1 cellular context compared by ENCODE assay signal in the genomic region with DNA sequence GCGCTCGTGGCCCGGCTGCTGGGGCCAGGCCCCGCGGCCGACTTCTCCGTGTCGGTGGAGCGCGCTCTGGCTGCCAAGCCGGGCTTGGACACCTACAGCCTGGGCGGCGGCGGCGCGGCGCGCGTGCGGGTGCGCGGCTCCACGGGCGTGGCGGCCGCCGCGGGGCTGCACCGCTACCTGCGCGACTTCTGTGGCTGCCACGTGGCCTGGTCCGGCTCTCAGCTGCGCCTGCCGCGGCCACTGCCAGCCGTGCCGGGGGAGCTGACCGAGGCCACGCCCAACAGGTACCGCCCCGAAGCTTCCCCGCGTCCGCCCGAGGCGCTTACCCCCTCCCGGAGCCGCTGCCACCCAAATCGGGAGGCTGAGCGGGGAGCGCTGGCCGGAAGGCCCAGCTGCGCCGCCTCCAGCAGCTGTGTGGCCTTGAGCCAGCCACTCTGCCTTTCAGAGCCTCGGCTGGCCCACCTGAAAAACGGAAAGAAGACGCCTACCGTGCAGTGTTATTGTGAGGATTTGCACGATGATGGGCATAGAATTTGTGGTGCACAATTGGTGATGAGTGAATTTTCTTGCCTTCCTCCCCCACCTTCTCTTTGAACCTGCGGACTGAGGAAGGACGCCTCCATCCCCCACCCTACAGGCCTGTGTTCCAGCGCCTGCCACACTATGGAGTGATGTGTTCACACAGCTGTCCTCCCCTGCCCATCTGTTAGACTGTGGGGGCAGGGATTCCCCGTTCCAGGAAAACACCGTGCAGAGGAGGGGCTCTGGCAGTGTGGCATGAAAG.
TF ChIP-seq lines count a peak whose summit lies in the region.

No MANE protein-coding gene starts in this region.

TF ChIP-seq in HepG2, 621 proteins besides CTCF, POLR2A, EP300 and RAD21 (continued from another document and continues in another):
- TF ChIP-seq, protein P1, sequence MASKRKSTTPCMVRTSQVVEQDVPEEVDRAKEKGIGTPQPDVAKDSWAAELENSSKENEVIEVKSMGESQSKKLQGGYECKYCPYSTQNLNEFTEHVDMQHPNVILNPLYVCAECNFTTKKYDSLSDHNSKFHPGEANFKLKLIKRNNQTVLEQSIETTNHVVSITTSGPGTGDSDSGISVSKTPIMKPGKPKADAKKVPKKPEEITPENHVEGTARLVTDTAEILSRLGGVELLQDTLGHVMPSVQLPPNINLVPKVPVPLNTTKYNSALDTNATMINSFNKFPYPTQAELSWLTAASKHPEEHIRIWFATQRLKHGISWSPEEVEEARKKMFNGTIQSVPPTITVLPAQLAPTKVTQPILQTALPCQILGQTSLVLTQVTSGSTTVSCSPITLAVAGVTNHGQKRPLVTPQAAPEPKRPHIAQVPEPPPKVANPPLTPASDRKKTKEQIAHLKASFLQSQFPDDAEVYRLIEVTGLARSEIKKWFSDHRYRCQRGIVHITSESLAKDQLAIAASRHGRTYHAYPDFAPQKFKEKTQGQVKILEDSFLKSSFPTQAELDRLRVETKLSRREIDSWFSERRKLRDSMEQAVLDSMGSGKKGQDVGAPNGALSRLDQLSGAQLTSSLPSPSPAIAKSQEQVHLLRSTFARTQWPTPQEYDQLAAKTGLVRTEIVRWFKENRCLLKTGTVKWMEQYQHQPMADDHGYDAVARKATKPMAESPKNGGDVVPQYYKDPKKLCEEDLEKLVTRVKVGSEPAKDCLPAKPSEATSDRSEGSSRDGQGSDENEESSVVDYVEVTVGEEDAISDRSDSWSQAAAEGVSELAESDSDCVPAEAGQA (IDR thresholded peaks at IDR 0.05; ENCODE audit: low read depth): no peak
- TF ChIP-seq, protein P1 (CRISPR knock-in tag; IDR thresholded peaks at IDR 0.05; ENCODE audit: borderline replicate concordance): no peak
- TF ChIP-seq MED13 (CRISPR knock-in tag; IDR thresholded peaks at IDR 0.05) (no peak; the same call in 1 of the 2 replicates), ZNF30 (CRISPR knock-in tag; IDR thresholded peaks at IDR 0.05) (no peak), ZNF296 (CRISPR knock-in tag; conservative IDR thresholded peaks at IDR 0.05) (peak; percentile 2; the same call in 1 of the 2 replicates), RORA (CRISPR knock-in tag; IDR thresholded peaks at IDR 0.05) (no peak), RFX5 (IDR thresholded peaks at IDR 0.05; ENCODE audit: low read depth, low read length) (no peak), SPEN (CRISPR knock-in tag; IDR thresholded peaks at IDR 0.05; ENCODE audit: low read depth) (peak; percentile 80), ZNF619 (CRISPR knock-in tag; IDR thresholded peaks at IDR 0.05) (no peak; the same call in 1 of the 2 replicates), MIXL1 (CRISPR knock-in tag; IDR thresholded peaks at IDR 0.05) (peak; percentile 74; the same call in 1 of the 2 replicates), STAG1 (CRISPR knock-in tag; IDR thresholded peaks at IDR 0.05) (no peak), GATAD1 (CRISPR knock-in tag; IDR thresholded peaks at IDR 0.05) (peak; percentile 74), ARHGAP35 (CRISPR knock-in tag; IDR thresholded peaks at IDR 0.05; ENCODE audit: borderline replicate concordance) (peak; percentile 70; the same call in 1 of the 2 replicates), HNF4G (IDR thresholded peaks at IDR 0.05; ENCODE audit: borderline replicate concordance, low read depth, low read length) (no peak), HNF4G (CRISPR knock-in tag; IDR thresholded peaks at IDR 0.05; ENCODE audit: borderline replicate concordance, low read depth) (peak; percentile 42; the same call in 1 of the 2 replicates), ZNF607 (CRISPR knock-in tag; IDR thresholded peaks at IDR 0.05; ENCODE audit: borderline replicate concordance) (peak; percentile 70; the same call in 1 of the 2 replicates), ZNF746 (CRISPR knock-in tag; IDR thresholded peaks at IDR 0.05) (peak; percentile 72), ZNF616 (CRISPR knock-in tag; IDR thresholded peaks at IDR 0.05; ENCODE audit: low read depth) (peak; percentile 38; the same call in 1 of the 2 replicates), ZNF766 (CRISPR knock-in tag; IDR thresholded peaks at IDR 0.05; ENCODE audit: borderline replicate concordance) (no peak), ZMYM3 (CRISPR knock-in tag; IDR thresholded peaks at IDR 0.05) (peak; percentile 67; the same call in 1 of the 2 replicates), SOX13 (IDR thresholded peaks at IDR 0.05) (0 out of 2 replicates have a peak, but pooled peaks have one; percentile 18), SOX13 (CRISPR knock-in tag; conservative IDR thresholded peaks at IDR 0.05 in 1 of 2, IDR thresholded peaks at IDR 0.05 in 1 of 2) (peak in 1 of 2 experiments; percentile 70; a peak in 1 of 4 replicates), NFYC (CRISPR knock-in tag; IDR thresholded peaks at IDR 0.05) (peak; percentile 33), ZSCAN20 (CRISPR knock-in tag; IDR thresholded peaks at IDR 0.05; ENCODE audit: borderline replicate concordance) (0 out of 2 replicates have a peak, but pooled peaks have one; percentile 32)
- TF ChIP-seq, protein P2, sequence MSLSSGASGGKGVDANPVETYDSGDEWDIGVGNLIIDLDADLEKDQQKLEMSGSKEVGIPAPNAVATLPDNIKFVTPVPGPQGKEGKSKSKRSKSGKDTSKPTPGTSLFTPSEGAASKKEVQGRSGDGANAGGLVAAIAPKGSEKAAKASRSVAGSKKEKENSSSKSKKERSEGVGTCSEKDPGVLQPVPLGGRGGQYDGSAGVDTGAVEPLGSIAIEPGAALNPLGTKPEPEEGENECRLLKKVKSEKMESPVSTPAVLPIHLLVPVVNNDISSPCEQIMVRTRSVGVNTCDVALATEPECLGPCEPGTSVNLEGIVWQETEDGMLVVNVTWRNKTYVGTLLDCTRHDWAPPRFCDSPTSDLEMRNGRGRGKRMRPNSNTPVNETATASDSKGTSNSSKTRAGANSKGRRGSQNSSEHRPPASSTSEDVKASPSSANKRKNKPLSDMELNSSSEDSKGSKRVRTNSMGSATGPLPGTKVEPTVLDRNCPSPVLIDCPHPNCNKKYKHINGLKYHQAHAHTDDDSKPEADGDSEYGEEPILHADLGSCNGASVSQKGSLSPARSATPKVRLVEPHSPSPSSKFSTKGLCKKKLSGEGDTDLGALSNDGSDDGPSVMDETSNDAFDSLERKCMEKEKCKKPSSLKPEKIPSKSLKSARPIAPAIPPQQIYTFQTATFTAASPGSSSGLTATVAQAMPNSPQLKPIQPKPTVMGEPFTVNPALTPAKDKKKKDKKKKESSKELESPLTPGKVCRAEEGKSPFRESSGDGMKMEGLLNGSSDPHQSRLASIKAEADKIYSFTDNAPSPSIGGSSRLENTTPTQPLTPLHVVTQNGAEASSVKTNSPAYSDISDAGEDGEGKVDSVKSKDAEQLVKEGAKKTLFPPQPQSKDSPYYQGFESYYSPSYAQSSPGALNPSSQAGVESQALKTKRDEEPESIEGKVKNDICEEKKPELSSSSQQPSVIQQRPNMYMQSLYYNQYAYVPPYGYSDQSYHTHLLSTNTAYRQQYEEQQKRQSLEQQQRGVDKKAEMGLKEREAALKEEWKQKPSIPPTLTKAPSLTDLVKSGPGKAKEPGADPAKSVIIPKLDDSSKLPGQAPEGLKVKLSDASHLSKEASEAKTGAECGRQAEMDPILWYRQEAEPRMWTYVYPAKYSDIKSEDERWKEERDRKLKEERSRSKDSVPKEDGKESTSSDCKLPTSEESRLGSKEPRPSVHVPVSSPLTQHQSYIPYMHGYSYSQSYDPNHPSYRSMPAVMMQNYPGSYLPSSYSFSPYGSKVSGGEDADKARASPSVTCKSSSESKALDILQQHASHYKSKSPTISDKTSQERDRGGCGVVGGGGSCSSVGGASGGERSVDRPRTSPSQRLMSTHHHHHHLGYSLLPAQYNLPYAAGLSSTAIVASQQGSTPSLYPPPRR (CRISPR knock-in tag; IDR thresholded peaks at IDR 0.05; ENCODE audit: borderline replicate concordance): peak; percentile 55; the same call in 1 of the 2 replicates
- TF ChIP-seq, protein P3, sequence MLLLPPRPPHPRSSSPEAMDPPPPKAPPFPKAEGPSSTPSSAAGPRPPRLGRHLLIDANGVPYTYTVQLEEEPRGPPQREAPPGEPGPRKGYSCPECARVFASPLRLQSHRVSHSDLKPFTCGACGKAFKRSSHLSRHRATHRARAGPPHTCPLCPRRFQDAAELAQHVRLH (CRISPR knock-in tag; IDR thresholded peaks at IDR 0.05; ENCODE audit: borderline replicate concordance, low read depth): peak; percentile 83; the same call in 1 of the 2 replicates
- TF ChIP-seq, protein P4, sequence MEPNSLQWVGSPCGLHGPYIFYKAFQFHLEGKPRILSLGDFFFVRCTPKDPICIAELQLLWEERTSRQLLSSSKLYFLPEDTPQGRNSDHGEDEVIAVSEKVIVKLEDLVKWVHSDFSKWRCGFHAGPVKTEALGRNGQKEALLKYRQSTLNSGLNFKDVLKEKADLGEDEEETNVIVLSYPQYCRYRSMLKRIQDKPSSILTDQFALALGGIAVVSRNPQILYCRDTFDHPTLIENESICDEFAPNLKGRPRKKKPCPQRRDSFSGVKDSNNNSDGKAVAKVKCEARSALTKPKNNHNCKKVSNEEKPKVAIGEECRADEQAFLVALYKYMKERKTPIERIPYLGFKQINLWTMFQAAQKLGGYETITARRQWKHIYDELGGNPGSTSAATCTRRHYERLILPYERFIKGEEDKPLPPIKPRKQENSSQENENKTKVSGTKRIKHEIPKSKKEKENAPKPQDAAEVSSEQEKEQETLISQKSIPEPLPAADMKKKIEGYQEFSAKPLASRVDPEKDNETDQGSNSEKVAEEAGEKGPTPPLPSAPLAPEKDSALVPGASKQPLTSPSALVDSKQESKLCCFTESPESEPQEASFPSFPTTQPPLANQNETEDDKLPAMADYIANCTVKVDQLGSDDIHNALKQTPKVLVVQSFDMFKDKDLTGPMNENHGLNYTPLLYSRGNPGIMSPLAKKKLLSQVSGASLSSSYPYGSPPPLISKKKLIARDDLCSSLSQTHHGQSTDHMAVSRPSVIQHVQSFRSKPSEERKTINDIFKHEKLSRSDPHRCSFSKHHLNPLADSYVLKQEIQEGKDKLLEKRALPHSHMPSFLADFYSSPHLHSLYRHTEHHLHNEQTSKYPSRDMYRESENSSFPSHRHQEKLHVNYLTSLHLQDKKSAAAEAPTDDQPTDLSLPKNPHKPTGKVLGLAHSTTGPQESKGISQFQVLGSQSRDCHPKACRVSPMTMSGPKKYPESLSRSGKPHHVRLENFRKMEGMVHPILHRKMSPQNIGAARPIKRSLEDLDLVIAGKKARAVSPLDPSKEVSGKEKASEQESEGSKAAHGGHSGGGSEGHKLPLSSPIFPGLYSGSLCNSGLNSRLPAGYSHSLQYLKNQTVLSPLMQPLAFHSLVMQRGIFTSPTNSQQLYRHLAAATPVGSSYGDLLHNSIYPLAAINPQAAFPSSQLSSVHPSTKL (CRISPR knock-in tag; IDR thresholded peaks at IDR 0.05): peak; percentile 83
- TF ChIP-seq, protein P5, sequence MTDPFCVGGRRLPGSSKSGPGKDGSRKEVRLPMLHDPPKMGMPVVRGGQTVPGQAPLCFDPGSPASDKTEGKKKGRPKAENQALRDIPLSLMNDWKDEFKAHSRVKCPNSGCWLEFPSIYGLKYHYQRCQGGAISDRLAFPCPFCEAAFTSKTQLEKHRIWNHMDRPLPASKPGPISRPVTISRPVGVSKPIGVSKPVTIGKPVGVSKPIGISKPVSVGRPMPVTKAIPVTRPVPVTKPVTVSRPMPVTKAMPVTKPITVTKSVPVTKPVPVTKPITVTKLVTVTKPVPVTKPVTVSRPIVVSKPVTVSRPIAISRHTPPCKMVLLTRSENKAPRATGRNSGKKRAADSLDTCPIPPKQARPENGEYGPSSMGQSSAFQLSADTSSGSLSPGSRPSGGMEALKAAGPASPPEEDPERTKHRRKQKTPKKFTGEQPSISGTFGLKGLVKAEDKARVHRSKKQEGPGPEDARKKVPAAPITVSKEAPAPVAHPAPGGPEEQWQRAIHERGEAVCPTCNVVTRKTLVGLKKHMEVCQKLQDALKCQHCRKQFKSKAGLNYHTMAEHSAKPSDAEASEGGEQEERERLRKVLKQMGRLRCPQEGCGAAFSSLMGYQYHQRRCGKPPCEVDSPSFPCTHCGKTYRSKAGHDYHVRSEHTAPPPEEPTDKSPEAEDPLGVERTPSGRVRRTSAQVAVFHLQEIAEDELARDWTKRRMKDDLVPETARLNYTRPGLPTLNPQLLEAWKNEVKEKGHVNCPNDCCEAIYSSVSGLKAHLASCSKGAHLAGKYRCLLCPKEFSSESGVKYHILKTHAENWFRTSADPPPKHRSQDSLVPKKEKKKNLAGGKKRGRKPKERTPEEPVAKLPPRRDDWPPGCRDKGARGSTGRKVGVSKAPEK (CRISPR knock-in tag; IDR thresholded peaks at IDR 0.05; ENCODE audit: borderline replicate concordance): no peak
- TF ChIP-seq, protein P6, sequence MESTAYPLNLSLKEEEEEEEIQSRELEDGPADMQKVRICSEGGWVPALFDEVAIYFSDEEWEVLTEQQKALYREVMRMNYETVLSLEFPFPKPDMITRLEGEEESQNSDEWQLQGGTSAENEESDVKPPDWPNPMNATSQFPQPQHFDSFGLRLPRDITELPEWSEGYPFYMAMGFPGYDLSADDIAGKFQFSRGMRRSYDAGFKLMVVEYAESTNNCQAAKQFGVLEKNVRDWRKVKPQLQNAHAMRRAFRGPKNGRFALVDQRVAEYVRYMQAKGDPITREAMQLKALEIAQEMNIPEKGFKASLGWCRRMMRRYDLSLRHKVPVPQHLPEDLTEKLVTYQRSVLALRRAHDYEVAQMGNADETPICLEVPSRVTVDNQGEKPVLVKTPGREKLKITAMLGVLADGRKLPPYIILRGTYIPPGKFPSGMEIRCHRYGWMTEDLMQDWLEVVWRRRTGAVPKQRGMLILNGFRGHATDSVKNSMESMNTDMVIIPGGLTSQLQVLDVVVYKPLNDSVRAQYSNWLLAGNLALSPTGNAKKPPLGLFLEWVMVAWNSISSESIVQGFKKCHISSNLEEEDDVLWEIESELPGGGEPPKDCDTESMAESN (CRISPR knock-in tag; conservative IDR thresholded peaks at IDR 0.05): peak; percentile 59; the same call in 1 of the 2 replicates
